In genomic region chr12:108911915-108912314, GRCh38 we compare ENCODE assay signal across 22 cellular contexts. TPM values are rescaled to one million over a fixed set of nuclear protein-coding genes. Genes with fewer than 3 reads are reported as not detected.
"Had no signal": no experiment of that assay in that cellular context is flagged by ENCODE, and none has a peak within 500 bp of the region (broad histone marks: within the 10 kb centered on the region; RNA-seq: fewer than 3 reads in every experiment).

No MANE protein-coding gene starts in this region.

- H3K9me3 ChIP-seq: colonic mucosa, tibial nerve had no signal

- DNase-seq: activated B cell treated with CpG ODN at 0.5 μM for 24 hours; activated CD4-positive, alpha-beta T cell treated with anti-CD3 and anti-CD28 coated beads for 48 hours; activated CD8-positive, alpha-beta memory T cell treated with anti-CD3 and anti-CD28 coated beads, Interleukin-2, amount 50 U/mL, for 4 hours; activated CD8-positive, alpha-beta T cell treated with anti-CD3 and anti-CD28 coated beads for 36 hours; activated gamma-delta T cell; activated T-cell treated with anti-CD3 and anti-CD28 coated beads, Interleukin-2, amount 50 U/mL, for 48 hours; caudate nucleus; colonic mucosa; foreskin melanocyte; head of caudate nucleus; left colon; occipital lobe; right cardiac atrium; stimulated activated CD4-positive, alpha-beta T cell treated with anti-CD3 and anti-CD28 coated beads, Interleukin-15, amount 100 ng/mL, for 24 hours; stimulated activated CD4-positive, alpha-beta T cell treated with anti-CD3 and anti-CD28 coated beads, Interleukin-4, amount 100 ng/mL, for 24 hours; stimulated activated naive CD4-positive, alpha-beta T cell; T-helper 2 cell had no signal

- H3K4me1 ChIP-seq: colonic mucosa had no signal

- H3K27me3 ChIP-seq: colonic mucosa, tibial nerve had no signal

- H3K36me3 ChIP-seq: colonic mucosa, tibial nerve had no signal

- H3K27ac ChIP-seq: colonic mucosa, skin epidermis, tibial nerve had no signal

- H3K4me3 ChIP-seq: colonic mucosa, skin epidermis, tibial nerve had no signal

RNA-seq across cellular contexts. Expression of gene DAO, which starts 32.0 kb away (rescaled TPM):
- total RNA-seq: activated B cell treated with CpG ODN at 0.5 μM for 24 hours; activated CD8-positive, alpha-beta T cell treated with anti-CD3 and anti-CD28 coated beads for 36 hours; activated naive CD4-positive, alpha-beta T cell treated with anti-CD3 and anti-CD28 coated beads, Interleukin-2, amount 50 U/mL, for 72 hours; fibroblast of lung; occipital lobe; right cardiac atrium; subcutaneous adipose tissue; tibial nerve had no signal
